ENCODE assay signal across 8 cellular contexts in genomic region chr3:14124223-14124614, GRCh38. TPM values are rescaled to one million over a fixed set of nuclear protein-coding genes. Genes with fewer than 3 reads are reported as not detected.
DNase-seq lines count a peak whose midpoint lies in the region; ATAC-seq, FAIRE-seq and TF ChIP-seq lines count a peak whose summit lies in the region.

No MANE protein-coding gene starts in this region.

- no peak for TF ChIP-seq POLR2A in uterus (IDR thresholded peaks at IDR 0.05)

- intact Hi-C loops in pancreas (cut with DNase I) (no loop called here), uterus (cut with DNase I; ENCODE audit: low total_unique reads) (loop anchor here (10.0 kb wide), 1 partner anchor 51 kb away; the partner anchor contains the start of genes LSM3 and XPC)

- H3K4me3 ChIP-seq in BLaER1 (peak overlapping the region; percentile 90), pancreas (peak overlapping the region; percentile 80 to 98 (median 90)), uterus (peak overlapping the region; percentile 72 to 84)

- 1% methylated on average over 37 of the region's 37 CpGs for WGBS in pancreas, 2 donors

- ATAC-seq in HG03378 (IDR thresholded peaks at IDR 0.05; ENCODE audit: unreplicated experiment) (peak; percentile 36), pancreas (peak; percentile 31 to 65 (median 32))

- no peaks in the 10 kb centered on the region for H3K27me3 Mint-ChIP-seq in activated naive CD4-positive, alpha-beta T cell treated with anti-CD3 and anti-CD28 coated beads, Interleukin-2, amount 10 ng/mL, durations not matched to agents 7 days and 5 days
- H3K27me3 Mint-ChIP-seq in glutamatergic neuron (ENCODE audit: unreplicated experiment) = peaks cover 3% of the 10 kb centered on the region

- peak overlapping the region; percentile 95 for H3K27ac Mint-ChIP-seq in activated naive CD4-positive, alpha-beta T cell treated with anti-CD3 and anti-CD28 coated beads, Interleukin-2, amount 10 ng/mL, durations not matched to agents 7 days and 5 days
- H3K27ac Mint-ChIP-seq in glutamatergic neuron (ENCODE audit: unreplicated experiment) = peak overlapping the region; percentile 17

- peak overlapping the region; percentile 90 for H3K9ac ChIP-seq in BLaER1

- H3K9me3 ChIP-seq in BLaER1 (no peaks in the 10 kb centered on the region), pancreas (no peaks in the 10 kb centered on the region), uterus (no peaks in the 10 kb centered on the region)

- H3K9me3 Mint-ChIP-seq in activated naive CD4-positive, alpha-beta T cell treated with anti-CD3 and anti-CD28 coated beads, Interleukin-2, amount 10 ng/mL, durations not matched to agents 7 days and 5 days = no peaks in the 10 kb centered on the region
- peaks cover 8% of the 10 kb centered on the region for H3K9me3 Mint-ChIP-seq in glutamatergic neuron (ENCODE audit: unreplicated experiment)

- H3K4me2 ChIP-seq in BLaER1 = peak overlapping the region; percentile 96

- CTCF ChIA-PET in activated naive CD4-positive, alpha-beta T cell treated with anti-CD3 and anti-CD28 coated beads, Interleukin-2, amount 10 ng/mL, durations not matched to agents 7 days and 5 days (lab: Charles Lee) = interaction anchor here (0.7 to 3.6 kb wide), 4 partner anchors 10 to 227 kb away, joined by 3 to 22 read pairs (median 16); no protein-coding TSS in a partner anchor

- peaks cover 33% of the 10 kb centered on the region for H3K4me1 ChIP-seq in BLaER1
- peaks cover 7 to 22% (median 20%) of the 10 kb centered on the region in 3 donors for H3K4me1 ChIP-seq in pancreas
- peaks cover 16 to 23% of the 10 kb centered on the region in 2 donors for H3K4me1 ChIP-seq in uterus

- H3K27me3 ChIP-seq in BLaER1 (no peaks in the 10 kb centered on the region), pancreas (no peaks in the 10 kb centered on the region), uterus (no peaks in the 10 kb centered on the region)

- H4K20me1 ChIP-seq in BLaER1 = peaks cover 40% of the 10 kb centered on the region

- TF ChIP-seq CTCF in glutamatergic neuron (IDR thresholded peaks at IDR 0.05; ENCODE audit: partially characterized antibody, unreplicated experiment) (no peak), pancreas (IDR thresholded peaks at IDR 0.05) (no peak), uterus (IDR thresholded peaks at IDR 0.05) (no peak)

- peak; percentile 67 for DNase-seq in GM19239 (ENCODE audit: insufficient read length, low spot score)
- DNase-seq in RCC 7860 (ENCODE audit: low spot score) = peak; percentile 29
- DNase-seq in activated naive CD4-positive, alpha-beta T cell treated with anti-CD3 and anti-CD28 coated beads, Interleukin-2, amount 10 ng/mL, durations not matched to agents 7 days and 5 days = peak; percentile 81
- peak; percentile 49 for DNase-seq in glutamatergic neuron
- peak in 5 of 6 donors; percentile 62 to 84 (median 69) for DNase-seq in pancreas
- DNase-seq in uterus = peak; percentile 65

- peak overlapping the region; percentile 95 for H3K4me3 Mint-ChIP-seq in activated naive CD4-positive, alpha-beta T cell treated with anti-CD3 and anti-CD28 coated beads, Interleukin-2, amount 10 ng/mL, durations not matched to agents 7 days and 5 days
- H3K4me3 Mint-ChIP-seq in glutamatergic neuron (ENCODE audit: unreplicated experiment) = peak overlapping the region; percentile 90

- peak overlapping the region; percentile 93 for H3K27ac ChIP-seq in BLaER1
- H3K27ac ChIP-seq in pancreas = peak overlapping the region; percentile 83 to 94 (median 91)
- H3K27ac ChIP-seq in uterus = peak overlapping the region; percentile 75 to 95

- FAIRE-seq in GM19239 (lab: Jason Lieb, UNC) = peak; percentile 83
- no peak for FAIRE-seq in RCC 7860 (lab: Jason Lieb, UNC)
- no peak for FAIRE-seq in pancreas (lab: Jason Lieb, UNC)

- peaks cover 55% of the 10 kb centered on the region for H3K4me1 Mint-ChIP-seq in activated naive CD4-positive, alpha-beta T cell treated with anti-CD3 and anti-CD28 coated beads, Interleukin-2, amount 10 ng/mL, durations not matched to agents 7 days and 5 days
- peaks cover 7% of the 10 kb centered on the region for H3K4me1 Mint-ChIP-seq in glutamatergic neuron (ENCODE audit: low read depth, unreplicated experiment)

- H3K36me3 ChIP-seq in BLaER1 (peaks cover 57% of the 10 kb centered on the region), pancreas (no peaks in the 10 kb centered on the region), uterus (no peaks in the 10 kb centered on the region)

- H3K36me3 Mint-ChIP-seq in activated naive CD4-positive, alpha-beta T cell treated with anti-CD3 and anti-CD28 coated beads, Interleukin-2, amount 10 ng/mL, durations not matched to agents 7 days and 5 days = peaks cover 39% of the 10 kb centered on the region
- peaks cover 16% of the 10 kb centered on the region for H3K36me3 Mint-ChIP-seq in glutamatergic neuron (ENCODE audit: unreplicated experiment)

RNA-seq across cellular contexts. Expression of gene CHCHD4, which starts 0.5 kb away (rescaled TPM):
- total RNA-seq in glutamatergic neuron (ENCODE audit: unreplicated experiment) (9.4 TPM), pancreas (1 to 10 TPM; 3.2 to 6.0 (median 5.3) TPM), uterus (10 to 100 TPM in 1 of 4 donors, 1 to 10 TPM in 3; 6.2 to 12.0 (median 7.8) TPM)
- polyA plus RNA-seq in pancreas = 1 to 10 TPM; 3.4 to 8.6 TPM

RNA-seq across cellular contexts. Expression of gene TMEM43, which starts 0.6 kb away (rescaled TPM):
- total RNA-seq in glutamatergic neuron (ENCODE audit: unreplicated experiment) (50.8 TPM), pancreas (10 to 100 TPM; 11.2 to 31.2 (median 17.6) TPM), uterus (100 to 1,000 TPM in 2 of 4 donors, 10 to 100 TPM in 2; 93.5 to 114 (median 102) TPM)
- polyA plus RNA-seq in pancreas = 10 to 100 TPM; 13.5 to 22.8 TPM

RNA-seq across cellular contexts. Expression of gene XPC, which starts 54.2 kb away (rescaled TPM):
- total RNA-seq in glutamatergic neuron (ENCODE audit: unreplicated experiment) (39.5 TPM), pancreas (10 to 100 TPM; 14.2 to 29.9 (median 19.5) TPM), uterus (10 to 100 TPM; 15.3 to 85.8 (median 48.5) TPM)
- 10 to 100 TPM; 17.2 to 26.7 TPM for polyA plus RNA-seq in pancreas

RNA-seq across cellular contexts. Expression of gene LSM3, which starts 54.4 kb away (rescaled TPM):
- total RNA-seq in glutamatergic neuron (ENCODE audit: unreplicated experiment) (8.4 TPM), pancreas (1 to 10 TPM; 3.2 to 5.0 (median 4.3) TPM), uterus (10 to 100 TPM in 3 of 4 donors, 1 to 10 TPM in 1; 10.0 to 14.1 (median 11.9) TPM)
- polyA plus RNA-seq in pancreas = 1 to 10 TPM; 3.7 to 7.9 TPM

Comparison
In these comparisons a context has a peak if more than half of its experiments do, and no peak if none do; other contexts are left out.
1. Peak in every context shown above with its lines: DNase-seq, ATAC-seq, H3K4me3 ChIP-seq and H3K27ac ChIP-seq.
2. DNase-seq: peak in every context shown above with its lines; median percentile 81 in activated naive CD4-positive, alpha-beta T cell treated with anti-CD3 and anti-CD28 coated beads, Interleukin-2, amount 10 ng/mL, durations not matched to agents 7 days and 5 days; 69 in pancreas; 67 in GM19239; 65 in uterus; 49 in glutamatergic neuron; 29 in RCC 7860.